Comparison of ENCODE assay signal across 29 cellular contexts in the genomic region with DNA sequence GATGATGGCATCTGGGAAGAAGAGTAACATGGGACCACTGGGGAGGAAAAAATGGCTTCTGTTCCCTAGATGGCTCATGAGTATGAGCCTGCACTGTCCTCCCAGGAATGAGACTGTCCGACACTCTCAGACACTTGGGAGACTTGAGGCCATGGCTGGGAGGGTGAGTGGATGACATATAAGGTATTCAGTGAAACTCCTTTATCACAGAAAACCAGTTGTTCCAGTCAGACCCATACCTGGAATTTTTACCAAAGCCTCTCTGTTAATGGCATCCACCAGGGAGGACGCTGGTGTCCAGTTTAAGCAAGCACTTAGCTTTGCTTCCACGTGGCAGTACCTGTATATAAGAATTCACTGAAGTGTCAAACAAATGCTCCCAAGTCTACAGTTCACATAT.
"Had no signal": no experiment of that assay in that cellular context is flagged by ENCODE, and none has a peak within 500 bp of the region (broad histone marks: within the 10 kb centered on the region; RNA-seq: fewer than 3 reads in every experiment).

No MANE protein-coding gene starts in this region.

- H3K4me2 ChIP-seq: neural progenitor cell, smooth muscle cell had no signal

- H3K36me3 Mint-ChIP-seq: naive B cell; natural killer cell; neural progenitor cell; stimulated activated memory B cell treated with anti-CD40 and anti-IgM and Interleukin-4, amounts not matched to agents 10 μg/mL and 1 μg/mL and 100 μg/mL, for 72 hours had no signal

- H3K79me2 ChIP-seq: parathyroid adenoma had no signal

- H3K36me3 ChIP-seq: heart right ventricle, left lung, lower lobe of right lung, neural progenitor cell, neutrophil, right atrium auricular region, right lobe of liver, tibial nerve, upper lobe of right lung had no signal

- H3K4me1 Mint-ChIP-seq: naive B cell; natural killer cell; neural progenitor cell; stimulated activated memory B cell treated with anti-CD40 and anti-IgM and Interleukin-4, amounts not matched to agents 10 μg/mL and 1 μg/mL and 100 μg/mL, for 72 hours; stimulated activated naive CD8-positive, alpha-beta T cell treated with anti-CD3 and anti-CD28 coated beads, Interleukin-15, amount 100 ng/mL, for 72 hours had no signal

- DNase-seq: heart right ventricle; hippocampal formation; kidney; left colon; left lung; lower lobe of right lung; mammary epithelial cell; mesenchymal stem cell; naive B cell; natural killer cell; nephron progenitor cell; occipital lobe; right lobe of liver; stimulated activated CD4-positive, alpha-beta T cell treated with anti-CD3 and anti-CD28 coated beads, Interleukin-1b, Interleukin-23, amount 100 ng/mL, for 48 hours; stimulated activated CD4-positive, alpha-beta T cell treated with anti-CD3 and anti-CD28 coated beads, Interleukin-2, amount 100 ng/mL, for 48 hours; stimulated activated CD4-positive, alpha-beta T cell treated with anti-CD3 and anti-CD28 coated beads, Interleukin-4, amount 100 ng/mL, for 4 hours; stimulated activated CD8-positive, alpha-beta memory T cell treated with anti-CD3 and anti-CD28 coated beads, Interleukin-4, amount 100 ng/mL, for 48 hours; stimulated activated naive CD4-positive, alpha-beta T cell treated with Interleukin-2 at 50 U/mL for 16 hours; stimulated activated naive CD8-positive, alpha-beta T cell treated with anti-CD3 and anti-CD28 coated beads, Interleukin-15, amount 100 ng/mL, for 72 hours; substantia nigra; upper lobe of right lung had no signal

- H3K4me1 ChIP-seq: heart right ventricle, left lung, lower lobe of right lung, neural progenitor cell, parathyroid adenoma, right atrium auricular region, right lobe of liver, tibial nerve, upper lobe of right lung had no signal

- H3K27ac Mint-ChIP-seq: naive B cell; natural killer cell; nephron progenitor cell; neural progenitor cell; progenitor cell of endocrine pancreas; stimulated activated memory B cell treated with anti-CD40 and anti-IgM and Interleukin-4, amounts not matched to agents 10 μg/mL and 1 μg/mL and 100 μg/mL, for 72 hours; stimulated activated naive CD8-positive, alpha-beta T cell treated with anti-CD3 and anti-CD28 coated beads, Interleukin-15, amount 100 ng/mL, for 72 hours had no signal

- H3K9me3 ChIP-seq: left lung, lower lobe of right lung, neutrophil, right atrium auricular region, right lobe of liver, upper lobe of right lung had no signal

- H2AFZ ChIP-seq: neural progenitor cell, parathyroid adenoma had no signal

- H3K9ac ChIP-seq: neural progenitor cell, parathyroid adenoma had no signal

- H3K27me3 ChIP-seq: left lung, neural progenitor cell, neutrophil, right atrium auricular region, right lobe of liver, tibial nerve, upper lobe of right lung had no signal

- H3K4me3 ChIP-seq: heart right ventricle, left lung, lower lobe of right lung, neural progenitor cell, right atrium auricular region, right lobe of liver, smooth muscle cell, tibial nerve, upper lobe of right lung had no signal

- H3K27me3 Mint-ChIP-seq: naive B cell; stimulated activated memory B cell treated with anti-CD40 and anti-IgM and Interleukin-4, amounts not matched to agents 10 μg/mL and 1 μg/mL and 100 μg/mL, for 72 hours; stimulated activated naive CD8-positive, alpha-beta T cell treated with anti-CD3 and anti-CD28 coated beads, Interleukin-15, amount 100 ng/mL, for 72 hours had no signal

- ATAC-seq: heart right ventricle; left colon; left lung; lower lobe of right lung; natural killer cell; right lobe of liver; stimulated activated memory B cell treated with anti-CD40 and anti-IgM and Interleukin-4, amounts not matched to agents 10 μg/mL and 1 μg/mL and 100 μg/mL, for 72 hours; stimulated activated naive CD8-positive, alpha-beta T cell treated with anti-CD3 and anti-CD28 coated beads, Interleukin-15, amount 100 ng/mL, for 72 hours; upper lobe of right lung had no signal

- H3K9me3 Mint-ChIP-seq: natural killer cell; neural progenitor cell; stimulated activated memory B cell treated with anti-CD40 and anti-IgM and Interleukin-4, amounts not matched to agents 10 μg/mL and 1 μg/mL and 100 μg/mL, for 72 hours had no signal

- H3K4me3 Mint-ChIP-seq: naive B cell; natural killer cell; nephron progenitor cell; neural progenitor cell; stimulated activated memory B cell treated with anti-CD40 and anti-IgM and Interleukin-4, amounts not matched to agents 10 μg/mL and 1 μg/mL and 100 μg/mL, for 72 hours; stimulated activated naive CD8-positive, alpha-beta T cell treated with anti-CD3 and anti-CD28 coated beads, Interleukin-15, amount 100 ng/mL, for 72 hours had no signal

- H3K27ac ChIP-seq: heart right ventricle, left lung, lower lobe of right lung, neural progenitor cell, neutrophil, parathyroid adenoma, right atrium auricular region, right lobe of liver, tibial nerve, upper lobe of right lung had no signal
